In genomic region chr3:57778499-57778898, GRCh38 we compare ENCODE assay signal across 20 cellular contexts. TPM values are rescaled to one million over a fixed set of nuclear protein-coding genes. Genes with fewer than 3 reads are reported as not detected.
DNase-seq lines count a peak whose midpoint lies in the region; ATAC-seq and TF ChIP-seq lines count a peak whose summit lies in the region.
"Had no signal": no experiment of that assay in that cellular context is flagged by ENCODE, and none has a peak within 500 bp of the region (broad histone marks: within the 10 kb centered on the region; RNA-seq: fewer than 3 reads in every experiment).

No MANE protein-coding gene starts in this region.

- peaks cover 32% of the 10 kb centered on the region for H3K4me1 Mint-ChIP-seq in central memory CD8-positive, alpha-beta T cell
- H3K4me1 Mint-ChIP-seq in neural crest cell: no peaks in the 10 kb centered on the region

- H3K27me3 ChIP-seq in HL-60 (ENCODE audit: insufficient read depth, poor library complexity, severe bottlenecking): no peaks in the 10 kb centered on the region
- H3K27me3 ChIP-seq in vagina: no peaks in the 10 kb centered on the region
- H3K27me3 ChIP-seq in tibial nerve: no peaks in the 10 kb centered on the region
- H3K27me3 ChIP-seq: BLaER1 treated with 17β-estradiol and CSF1 and Interleukin-3, amounts not matched to agents 10 nM and 100 nM; Peyer's patch had no signal

- no peak overlapping the region for H3K4me3 Mint-ChIP-seq in central memory CD8-positive, alpha-beta T cell
- H3K4me3 Mint-ChIP-seq in neural crest cell: no peak overlapping the region
- H3K4me3 Mint-ChIP-seq: activated CD8-positive, alpha-beta memory T cell treated with anti-CD3 and anti-CD28 coated beads, Interleukin-2, amount 10 ng/mL, durations not matched to agents 7 days and 5 days; H9; memory B cell had no signal

- 84 to 85% methylated on average over 1 of the region's 1 CpG for WGBS in tibial nerve, 2 donors

- peaks cover 8% of the 10 kb centered on the region for H3K36me3 Mint-ChIP-seq in central memory CD8-positive, alpha-beta T cell (ENCODE audit: insufficient read depth)
- no peaks in the 10 kb centered on the region for H3K36me3 Mint-ChIP-seq in neural crest cell (ENCODE audit: low read depth)

- no peaks in the 10 kb centered on the region for H3K9me3 ChIP-seq in vagina
- H3K9me3 ChIP-seq in tibial nerve: no peaks in the 10 kb centered on the region
- H3K9me3 ChIP-seq: BLaER1 treated with 17β-estradiol and CSF1 and Interleukin-3, amounts not matched to agents 10 nM and 100 nM; Peyer's patch had no signal

- TF ChIP-seq POLR2A in vagina (IDR thresholded peaks at IDR 0.05): no peak
- TF ChIP-seq POLR2A in tibial nerve (IDR thresholded peaks at IDR 0.05): no peak

- no peaks in the 10 kb centered on the region for H3K27me3 Mint-ChIP-seq in central memory CD8-positive, alpha-beta T cell
- no peaks in the 10 kb centered on the region for H3K27me3 Mint-ChIP-seq in neural crest cell (ENCODE audit: low read depth)
- H3K27me3 Mint-ChIP-seq: activated CD8-positive, alpha-beta memory T cell treated with anti-CD3 and anti-CD28 coated beads, Interleukin-2, amount 10 ng/mL, durations not matched to agents 7 days and 5 days; memory B cell had no signal

- H3K36me3 ChIP-seq in vagina: no peaks in the 10 kb centered on the region
- H3K36me3 ChIP-seq in tibial nerve: no peaks in the 10 kb centered on the region
- H3K36me3 ChIP-seq: Peyer's patch had no signal

- DNase-seq in HL-60 (ENCODE audit: low read depth in 1 of 2, low spot score in 1 of 2): peak in 1 of 2 experiments; percentile 84
- peak; percentile 52 for DNase-seq in NOMO-1 treated with dmso at 0.1 percent for 144 hours (lab: John Stamatoyannopoulos, UW; ENCODE audit: unreplicated experiment)
- DNase-seq in central memory CD8-positive, alpha-beta T cell (ENCODE audit: low spot score in 2 of 2): no peak
- no peak for DNase-seq in neural crest cell (ENCODE audit: low read depth, low spot score)
- DNase-seq in midbrain (lab: John Stamatoyannopoulos, UW): no peak
- DNase-seq in vagina (ENCODE audit: extremely low spot score in 2 of 2): no peak
- no peak for DNase-seq in tibial nerve (ENCODE audit: low spot score in 2 of 2)
- DNase-seq: activated CD8-positive, alpha-beta memory T cell treated with anti-CD3 and anti-CD28 coated beads, Interleukin-2, amount 10 ng/mL, durations not matched to agents 7 days and 5 days; activated naive CD4-positive, alpha-beta T cell; DMS79; glutamatergic neuron; H9; NCI-H2029 treated with DMSO at 0.1 percent for 48 hours; NCI-H510A treated with DMSO at 0.1 percent for 48 hours; Peyer's patch; stimulated activated CD4-positive, alpha-beta T cell treated with anti-CD3 and anti-CD28 coated beads, Interleukin-4, amount 100 ng/mL, for 4 hours had no signal

- H3K27ac ChIP-seq in HL-60 (replicated peaks) (peak overlapping the region; percentile 49), vagina (no peak overlapping the region), tibial nerve (no peak overlapping the region)
- H3K27ac ChIP-seq: Peyer's patch had no signal

- ATAC-seq in central memory CD8-positive, alpha-beta T cell (replicated peaks; ENCODE audit: extremely low read depth, poor library complexity, severe bottlenecking): no peak
- ATAC-seq in HG02571 (IDR thresholded peaks at IDR 0.05; ENCODE audit: unreplicated experiment): no peak
- ATAC-seq: activated CD4-positive, CD25-positive, alpha-beta regulatory T cell treated with anti-CD3 and anti-CD28 coated beads, Interleukin-2, amount 50 U/mL, for 24 hours; activated CD8-positive, alpha-beta memory T cell treated with anti-CD3 and anti-CD28 coated beads, Interleukin-2, amount 10 ng/mL, durations not matched to agents 7 days and 5 days had no signal

- TF ChIP-seq CTCF in HL-60 (IDR thresholded peaks at IDR 0.05; ENCODE audit: insufficient read depth, low read length): no peak
- TF ChIP-seq CTCF in neural crest cell (conservative IDR thresholded peaks at IDR 0.05): no peak
- no peak for TF ChIP-seq CTCF in vagina (IDR thresholded peaks at IDR 0.05)
- TF ChIP-seq CTCF in tibial nerve (IDR thresholded peaks at IDR 0.05): no peak

- H3K4me1 ChIP-seq in vagina: peaks cover 29% of the 10 kb centered on the region
- H3K4me1 ChIP-seq in tibial nerve: peaks cover 0 to 20% (median 3%) of the 10 kb centered on the region in 4 donors

- intact Hi-C loops in vagina (cut with DNase I): no loop called here

- H3K9me3 Mint-ChIP-seq in central memory CD8-positive, alpha-beta T cell: no peaks in the 10 kb centered on the region
- H3K9me3 Mint-ChIP-seq in neural crest cell: no peaks in the 10 kb centered on the region
- H3K9me3 Mint-ChIP-seq: H9, memory B cell had no signal

- peak overlapping the region; percentile 77 for H3K27ac Mint-ChIP-seq in central memory CD8-positive, alpha-beta T cell (ENCODE audit: low read depth)
- peak overlapping the region; percentile 85 for H3K27ac Mint-ChIP-seq in neural crest cell (ENCODE audit: unreplicated experiment)
- H3K27ac Mint-ChIP-seq: activated CD8-positive, alpha-beta memory T cell treated with anti-CD3 and anti-CD28 coated beads, Interleukin-2, amount 10 ng/mL, durations not matched to agents 7 days and 5 days; memory B cell had no signal

- TF ChIP-seq EP300 in tibial nerve (IDR thresholded peaks at IDR 0.05): no peak

- H3K4me3 ChIP-seq in HL-60 (replicated peaks; ENCODE audit: insufficient read depth, low read length) (no peak overlapping the region), vagina (no peak overlapping the region), tibial nerve (no peak overlapping the region)
- H3K4me3 ChIP-seq: BLaER1 treated with 17β-estradiol and CSF1 and Interleukin-3, amounts not matched to agents 10 nM and 100 nM; Peyer's patch had no signal

RNA-seq across cellular contexts. Expression of gene SLMAP, which starts 22.4 kb away (rescaled TPM):
- total RNA-seq in neural crest cell (38.6 and 45.7 TPM in 2 replicates), vagina (102 TPM), tibial nerve (100 to 1,000 TPM in 1 of 4 donors, 10 to 100 TPM in 3; 66.6 to 101 (median 87.4) TPM)
